Comparison of ENCODE assay signal across 26 cellular contexts in genomic region chr12:71541583-71541982, GRCh38.
"Had no signal": no experiment of that assay in that cellular context is flagged by ENCODE, and none has a peak within 500 bp of the region (broad histone marks: within the 10 kb centered on the region; RNA-seq: fewer than 3 reads in every experiment).

No MANE protein-coding gene starts in this region.

- H3K4me3 ChIP-seq: coronary artery, dorsolateral prefrontal cortex had no signal

- H3K27ac Mint-ChIP-seq: activated CD4-positive, alpha-beta memory T cell treated with anti-CD3 and anti-CD28 coated beads, Interleukin-2, amount 10 ng/mL, durations not matched to agents 7 days and 5 days; activated CD4-positive, alpha-beta T cell treated with anti-CD3 and anti-CD28 coated beads, Interleukin-2, amount 10 ng/mL, durations not matched to agents 7 days and 5 days; activated naive CD4-positive, alpha-beta T cell treated with anti-CD3 and anti-CD28 coated beads, Interleukin-2, amount 10 ng/mL, durations not matched to agents 7 days and 5 days; activated naive CD4-positive, alpha-beta T cell treated with anti-CD3 and anti-CD28 coated beads, Interleukin-2, amount 50 U/mL, for 72 hours; activated naive CD8-positive, alpha-beta T cell treated with anti-CD3 and anti-CD28 coated beads, Interleukin-2, amount 10 ng/mL, durations not matched to agents 7 days and 5 days; activated T-cell treated with anti-CD3 and anti-CD28 coated beads, Interleukin-2, amount 50 U/mL, for 24 hours; activated T-cell treated with anti-CD3 and anti-CD28 coated beads, Interleukin-2, amount 50 U/mL, for 72 hours; dendritic cell treated with granulocyte-macrophage colony-stimulating factor and Interleukin-4, amounts not matched to agents 40 ng/mL and 50 ng/mL, for 4 days; endodermal cell had no signal

- H3K27me3 Mint-ChIP-seq: activated CD4-positive, alpha-beta memory T cell treated with anti-CD3 and anti-CD28 coated beads, Interleukin-2, amount 10 ng/mL, durations not matched to agents 7 days and 5 days; activated naive CD4-positive, alpha-beta T cell treated with anti-CD3 and anti-CD28 coated beads, Interleukin-2, amount 10 ng/mL, durations not matched to agents 7 days and 5 days; activated naive CD8-positive, alpha-beta T cell treated with anti-CD3 and anti-CD28 coated beads, Interleukin-2, amount 10 ng/mL, durations not matched to agents 7 days and 5 days; activated T-cell treated with anti-CD3 and anti-CD28 coated beads, Interleukin-2, amount 50 U/mL, for 24 hours; central memory CD8-positive, alpha-beta T cell; dendritic cell treated with granulocyte-macrophage colony-stimulating factor and Interleukin-4, amounts not matched to agents 40 ng/mL and 50 ng/mL, for 4 days had no signal

- ATAC-seq: activated naive CD4-positive, alpha-beta T cell treated with anti-CD3 and anti-CD28 coated beads, Interleukin-2, amount 50 U/mL, for 72 hours; activated T-cell treated with anti-CD3 and anti-CD28 coated beads, Interleukin-2, amount 50 U/mL, for 72 hours; esophagus mucosa had no signal

- H3K27me3 ChIP-seq: brain microvascular endothelial cell, dorsolateral prefrontal cortex had no signal

- H3K36me3 Mint-ChIP-seq: activated naive CD4-positive, alpha-beta T cell treated with anti-CD3 and anti-CD28 coated beads, Interleukin-2, amount 10 ng/mL, durations not matched to agents 7 days and 5 days; activated naive CD4-positive, alpha-beta T cell treated with anti-CD3 and anti-CD28 coated beads, Interleukin-2, amount 50 U/mL, for 72 hours; activated naive CD8-positive, alpha-beta T cell treated with anti-CD3 and anti-CD28 coated beads, Interleukin-2, amount 10 ng/mL, durations not matched to agents 7 days and 5 days had no signal

- H3K4me3 Mint-ChIP-seq: activated CD4-positive, alpha-beta memory T cell treated with anti-CD3 and anti-CD28 coated beads, Interleukin-2, amount 10 ng/mL, durations not matched to agents 7 days and 5 days; activated CD4-positive, alpha-beta T cell treated with anti-CD3 and anti-CD28 coated beads, Interleukin-2, amount 10 ng/mL, durations not matched to agents 7 days and 5 days; activated naive CD4-positive, alpha-beta T cell treated with anti-CD3 and anti-CD28 coated beads, Interleukin-2, amount 10 ng/mL, durations not matched to agents 7 days and 5 days; activated naive CD8-positive, alpha-beta T cell treated with anti-CD3 and anti-CD28 coated beads, Interleukin-2, amount 10 ng/mL, durations not matched to agents 7 days and 5 days; activated T-cell treated with anti-CD3 and anti-CD28 coated beads, Interleukin-2, amount 50 U/mL, for 24 hours; activated T-cell treated with anti-CD3 and anti-CD28 coated beads, Interleukin-2, amount 50 U/mL, for 72 hours; central memory CD8-positive, alpha-beta T cell; dendritic cell treated with granulocyte-macrophage colony-stimulating factor and Interleukin-4, amounts not matched to agents 40 ng/mL and 50 ng/mL, for 4 days; endodermal cell had no signal

- H3K9me3 Mint-ChIP-seq: activated CD4-positive, alpha-beta memory T cell treated with anti-CD3 and anti-CD28 coated beads, Interleukin-2, amount 10 ng/mL, durations not matched to agents 7 days and 5 days; activated CD4-positive, alpha-beta T cell treated with anti-CD3 and anti-CD28 coated beads, Interleukin-2, amount 10 ng/mL, durations not matched to agents 7 days and 5 days; activated naive CD4-positive, alpha-beta T cell treated with anti-CD3 and anti-CD28 coated beads, Interleukin-2, amount 10 ng/mL, durations not matched to agents 7 days and 5 days; activated naive CD4-positive, alpha-beta T cell treated with anti-CD3 and anti-CD28 coated beads, Interleukin-2, amount 50 U/mL, for 72 hours; activated naive CD8-positive, alpha-beta T cell treated with anti-CD3 and anti-CD28 coated beads, Interleukin-2, amount 10 ng/mL, durations not matched to agents 7 days and 5 days; activated T-cell treated with anti-CD3 and anti-CD28 coated beads, Interleukin-2, amount 50 U/mL, for 24 hours; activated T-cell treated with anti-CD3 and anti-CD28 coated beads, Interleukin-2, amount 50 U/mL, for 72 hours; central memory CD8-positive, alpha-beta T cell; dendritic cell treated with granulocyte-macrophage colony-stimulating factor and Interleukin-4, amounts not matched to agents 40 ng/mL and 50 ng/mL, for 4 days; endodermal cell had no signal

- H3K36me3 ChIP-seq: brain microvascular endothelial cell had no signal

- DNase-seq: activated CD4-positive, alpha-beta memory T cell treated with anti-CD3 and anti-CD28 coated beads, Interleukin-2, amount 10 ng/mL, durations not matched to agents 7 days and 5 days; activated CD4-positive, alpha-beta T cell treated with anti-CD3 and anti-CD28 coated beads for 1 hour; activated CD4-positive, alpha-beta T cell treated with anti-CD3 and anti-CD28 coated beads for 4 hours; activated CD4-positive, alpha-beta T cell treated with anti-CD3 and anti-CD28 coated beads, Interleukin-2, amount 10 ng/mL, durations not matched to agents 7 days and 5 days; activated CD4-positive, alpha-beta T cell treated with anti-CD3 and anti-CD28 coated beads, Interleukin-2, amount 50 U/mL, for 4 hours; activated CD8-positive, alpha-beta memory T cell treated with anti-CD3 and anti-CD28 coated beads, Interleukin-2, amount 50 U/mL, for 48 hours; activated gamma-delta T cell; activated naive CD4-positive, alpha-beta T cell; activated naive CD4-positive, alpha-beta T cell treated with anti-CD3 and anti-CD28 coated beads, Interleukin-2, amount 10 ng/mL, durations not matched to agents 7 days and 5 days; activated naive CD8-positive, alpha-beta T cell treated with anti-CD3 and anti-CD28 coated beads, Interleukin-2, amount 10 ng/mL, durations not matched to agents 7 days and 5 days; activated T-cell treated with anti-CD3 and anti-CD28 coated beads for 4 hours; activated T-cell treated with anti-CD3 and anti-CD28 coated beads, Interleukin-2, amount 50 U/mL, for 24 hours; activated T-cell treated with anti-CD3 and anti-CD28 coated beads, Interleukin-2, amount 50 U/mL, for 72 hours; anterior cingulate cortex; brain microvascular endothelial cell; dorsolateral prefrontal cortex; effector memory CD4-positive, alpha-beta T cell; endodermal cell; foreskin fibroblast; head of caudate nucleus; T-helper 2 cell had no signal

- H3K4me1 Mint-ChIP-seq: activated CD4-positive, alpha-beta memory T cell treated with anti-CD3 and anti-CD28 coated beads, Interleukin-2, amount 10 ng/mL, durations not matched to agents 7 days and 5 days; activated CD4-positive, alpha-beta T cell treated with anti-CD3 and anti-CD28 coated beads, Interleukin-2, amount 10 ng/mL, durations not matched to agents 7 days and 5 days; activated naive CD4-positive, alpha-beta T cell treated with anti-CD3 and anti-CD28 coated beads, Interleukin-2, amount 10 ng/mL, durations not matched to agents 7 days and 5 days; activated naive CD8-positive, alpha-beta T cell treated with anti-CD3 and anti-CD28 coated beads, Interleukin-2, amount 10 ng/mL, durations not matched to agents 7 days and 5 days; central memory CD8-positive, alpha-beta T cell had no signal

- H3K27ac ChIP-seq: brain microvascular endothelial cell, coronary artery, dorsolateral prefrontal cortex had no signal
